ENCODE assay signal across 8 cellular contexts in the genomic region with DNA sequence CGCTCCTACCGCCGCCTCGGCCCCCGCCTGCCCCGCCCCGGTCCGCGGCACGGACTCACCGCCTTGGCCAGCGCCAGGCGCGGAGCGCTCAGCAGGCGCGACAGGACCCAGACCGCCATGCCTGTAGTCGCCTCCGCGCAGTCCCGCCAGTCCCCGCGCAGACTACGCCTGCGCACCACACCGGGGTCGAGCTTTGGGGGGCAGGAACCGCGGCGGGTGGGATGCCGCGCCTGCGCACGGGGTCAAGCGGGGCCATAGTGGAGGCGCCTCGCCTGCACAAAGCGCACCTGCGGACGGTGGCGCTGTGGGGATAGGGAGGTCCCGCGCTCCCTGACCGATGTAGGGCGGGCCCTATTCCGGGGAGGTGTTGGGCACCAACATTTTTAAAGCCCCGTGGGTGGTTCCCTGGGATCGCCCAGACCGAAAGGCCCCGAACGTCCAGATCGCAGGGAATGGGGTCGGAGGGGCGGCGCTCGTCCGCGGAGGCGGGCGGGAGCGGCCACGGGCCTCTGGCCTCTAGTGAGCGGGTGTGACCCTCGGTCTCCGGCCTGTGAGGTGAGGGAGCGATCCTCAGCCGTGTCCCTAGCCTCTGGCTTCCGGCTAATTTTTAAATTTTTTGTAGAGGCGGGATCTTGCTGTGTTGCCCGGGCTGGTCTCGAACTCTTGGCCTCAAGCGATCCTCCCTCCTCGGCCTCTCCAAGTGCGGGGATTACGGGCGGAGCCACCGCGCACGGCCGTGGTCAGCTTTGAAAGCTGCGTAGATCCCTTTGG.
DNase-seq lines count a peak whose midpoint lies in the region; ATAC-seq, FAIRE-seq and TF ChIP-seq lines count a peak whose summit lies in the region.

No MANE protein-coding gene starts in this region.

- H3K4me3 ChIP-seq in Jurkat, Clone E6-1 (ENCODE audit: low read length) = peak overlapping the region; percentile 78
- H3K4me3 ChIP-seq in bronchial epithelial cell (ENCODE audit: low read depth, low read length) (peak overlapping the region; percentile 36), kidney (ENCODE audit: low read length in 2 of 2) (peak overlapping the region; percentile 51 to 52)

- ATAC-seq in GM21447 (IDR thresholded peaks at IDR 0.05; ENCODE audit: unreplicated experiment) = peak; percentile 81

- peak overlapping the region; percentile 61 to 65 for H3K9ac ChIP-seq in kidney (ENCODE audit: low read length in 2 of 2)

- intact Hi-C loops in kidney (cut with DNase I) = no loop called here

- H3K9me3 ChIP-seq in kidney (ENCODE audit: control insufficient read depth in 1 of 2, low read length in 2 of 2) = no peaks in the 10 kb centered on the region

- H3K27me3 ChIP-seq in bronchial epithelial cell (ENCODE audit: control insufficient read depth, insufficient read depth, low read length) = peaks cover 6% of the 10 kb centered on the region

- peak overlapping the region; percentile 26 to 67 for H3K27ac ChIP-seq in kidney (ENCODE audit: low read depth in 2 of 2, low read length in 2 of 2)

- peak; percentile 77 for DNase-seq in DMS53 treated with DMSO at 0.1 percent for 48 hours (lab: John Stamatoyannopoulos, UW; ENCODE audit: unreplicated experiment)
- DNase-seq in Jurkat, Clone E6-1 (ENCODE audit: low read depth, low spot score) = peak; percentile 86
- peak; percentile 36 for DNase-seq in T1000 (lab: John Stamatoyannopoulos, UW)
- peak; percentile 6 for DNase-seq in bronchial epithelial cell (ENCODE audit: low read depth)
- peak; percentile 93 for DNase-seq in kidney
- peak; percentile 79 for DNase-seq in stimulated activated CD4-positive, alpha-beta T cell treated with anti-CD3 and anti-CD28 coated beads, Interleukin-15, amount 100 ng/mL, for 24 hours
- DNase-seq in NCI-H1105 treated with DMSO at 0.1 percent for 48 hours (lab: John Stamatoyannopoulos, UW) = no peak

- FAIRE-seq in bronchial epithelial cell (lab: Jason Lieb, UNC) (no peak), kidney (lab: Jason Lieb, UNC) (no peak)

- H3K4me1 ChIP-seq in kidney (ENCODE audit: control insufficient read depth in 1 of 2, insufficient read depth in 1 of 2, low read depth in 1 of 2, low read length in 2 of 2) = no peaks in the 10 kb centered on the region

- TF ChIP-seq CTCF in bronchial epithelial cell (IDR thresholded peaks at IDR 0.05; ENCODE audit: insufficient read depth, low read length, severe bottlenecking) (peak; percentile 40), kidney (IDR thresholded peaks at IDR 0.05; ENCODE audit: borderline replicate concordance, extremely low read depth, insufficient read depth) (peak; percentile 38)

- no peaks in the 10 kb centered on the region for H3K36me3 ChIP-seq in bronchial epithelial cell (ENCODE audit: control insufficient read depth, insufficient read depth, low read length)
- H3K36me3 ChIP-seq in kidney (ENCODE audit: control insufficient read depth in 1 of 2, insufficient read depth in 2 of 2, low read length in 2 of 2) = no peaks in the 10 kb centered on the region
